ENCODE assay signal across 9 cellular contexts in the genomic region with DNA sequence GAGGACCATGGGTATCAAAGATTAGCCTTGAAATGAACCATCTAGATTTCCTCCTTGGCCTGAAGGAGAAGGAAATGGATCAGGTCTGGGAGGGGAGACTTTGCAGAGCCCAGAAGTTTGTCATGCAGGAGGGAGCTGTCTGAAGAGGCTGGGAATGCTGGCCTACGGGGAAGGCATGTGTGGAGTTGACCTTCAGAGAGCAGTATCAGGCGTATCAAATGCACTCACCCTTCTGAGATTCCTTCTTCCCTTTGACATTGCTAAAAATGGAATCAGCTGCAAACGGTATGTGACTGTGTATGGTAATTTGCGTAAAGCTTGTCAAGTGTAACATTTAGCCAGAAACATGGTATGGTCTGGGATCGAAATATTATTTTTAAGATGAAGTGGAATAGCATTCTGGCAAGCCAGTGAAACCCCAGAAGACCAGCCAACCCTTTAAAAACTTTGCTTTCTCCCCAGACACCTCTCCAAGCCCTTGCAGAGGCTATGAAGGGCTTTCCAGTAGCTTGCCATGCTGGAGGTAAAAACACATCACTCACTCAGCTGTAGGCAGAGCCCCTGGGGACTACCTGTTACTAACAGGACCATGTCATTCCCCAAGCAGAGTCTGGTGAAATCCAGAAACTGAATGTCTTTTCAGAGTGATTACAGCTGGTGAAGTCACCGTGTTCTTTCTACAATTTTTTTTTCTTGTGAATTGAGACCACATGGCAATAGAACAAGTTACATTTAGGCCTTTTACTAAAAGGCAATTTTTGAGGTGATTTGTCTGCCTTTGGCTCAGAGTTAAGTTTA.
"Had no signal": no experiment of that assay in that cellular context is flagged by ENCODE, and none has a peak within 500 bp of the region (broad histone marks: within the 10 kb centered on the region; RNA-seq: fewer than 3 reads in every experiment).

No MANE protein-coding gene starts in this region.

- DNase-seq: activated naive CD4-positive, alpha-beta T cell treated with anti-CD3 and anti-CD28 coated beads for 36 hours; cortex of kidney; effector CD8-positive, alpha-beta T cell; gastrocnemius medialis; pancreas; T-helper 9 cell had no signal

- H3K27me3 ChIP-seq: gastrocnemius medialis, pancreas had no signal

- H3K9me3 ChIP-seq: gastrocnemius medialis, pancreas had no signal

- H3K4me1 ChIP-seq: pancreas had no signal

- H3K4me3 ChIP-seq: gastrocnemius medialis, pancreas, smooth muscle cell had no signal

- H3K27ac ChIP-seq: gastrocnemius medialis, pancreas, VCaP had no signal

- ATAC-seq: activated T-helper 17 cell treated with anti-CD3 and anti-CD28 coated beads, Interleukin-2, amount 50 U/mL, for 72 hours; pancreas had no signal

- H3K36me3 ChIP-seq: gastrocnemius medialis, pancreas had no signal
